ENCODE assay signal across 21 cellular contexts in genomic region chr19:29618434-29618833, GRCh38.
"Had no signal": no experiment of that assay in that cellular context is flagged by ENCODE, and none has a peak within 500 bp of the region (broad histone marks: within the 10 kb centered on the region; RNA-seq: fewer than 3 reads in every experiment).

No MANE protein-coding gene starts in this region.

- H3K36me3 ChIP-seq: neural progenitor cell had no signal

- H3K27ac Mint-ChIP-seq: mesothelial cell of epicardium, natural killer cell, neural progenitor cell, type B pancreatic cell had no signal

- H3K4me3 Mint-ChIP-seq: mesothelial cell of epicardium, natural killer cell, neural progenitor cell, type B pancreatic cell had no signal

- H3K27me3 ChIP-seq: hepatocyte, neural progenitor cell, pancreas, right lobe of liver had no signal

- H3K4me1 Mint-ChIP-seq: mesothelial cell of epicardium had no signal

- DNase-seq: cortex of kidney; dorsolateral prefrontal cortex; effector CD8-positive, alpha-beta T cell; foreskin melanocyte; head of caudate nucleus; natural killer cell; occipital lobe; pancreas; psoas muscle; retina; stimulated activated CD4-positive, alpha-beta T cell treated with anti-CD3 and anti-CD28 coated beads, Interleukin-15, amount 100 ng/mL, for 24 hours; stimulated activated CD4-positive, alpha-beta T cell treated with anti-CD3 and anti-CD28 coated beads, Interleukin-1b, Interleukin-23, amount 100 ng/mL, for 48 hours; stimulated activated CD4-positive, alpha-beta T cell treated with anti-CD3 and anti-CD28 coated beads, Interleukin-4, amount 100 ng/mL, for 24 hours; stimulated activated naive CD4-positive, alpha-beta T cell; stomach; substantia nigra had no signal

- H3K4me3 ChIP-seq: dorsolateral prefrontal cortex, hepatocyte, neural progenitor cell, pancreas, psoas muscle, right lobe of liver, stomach had no signal

- H3K4me1 ChIP-seq: neural progenitor cell, pancreas, psoas muscle had no signal

- ATAC-seq: natural killer cell, pancreas, psoas muscle, right lobe of liver had no signal

- H3K9me3 ChIP-seq: pancreas, psoas muscle, right lobe of liver, stomach had no signal

- H3K27me3 Mint-ChIP-seq: type B pancreatic cell had no signal

- H3K27ac ChIP-seq: hepatocyte, neural progenitor cell, pancreas, psoas muscle, right lobe of liver, stomach had no signal

- H3K9me3 Mint-ChIP-seq: mesothelial cell of epicardium, natural killer cell, neural progenitor cell, type B pancreatic cell had no signal
